Comparison of ENCODE assay signal across 8 cellular contexts in the genomic region with DNA sequence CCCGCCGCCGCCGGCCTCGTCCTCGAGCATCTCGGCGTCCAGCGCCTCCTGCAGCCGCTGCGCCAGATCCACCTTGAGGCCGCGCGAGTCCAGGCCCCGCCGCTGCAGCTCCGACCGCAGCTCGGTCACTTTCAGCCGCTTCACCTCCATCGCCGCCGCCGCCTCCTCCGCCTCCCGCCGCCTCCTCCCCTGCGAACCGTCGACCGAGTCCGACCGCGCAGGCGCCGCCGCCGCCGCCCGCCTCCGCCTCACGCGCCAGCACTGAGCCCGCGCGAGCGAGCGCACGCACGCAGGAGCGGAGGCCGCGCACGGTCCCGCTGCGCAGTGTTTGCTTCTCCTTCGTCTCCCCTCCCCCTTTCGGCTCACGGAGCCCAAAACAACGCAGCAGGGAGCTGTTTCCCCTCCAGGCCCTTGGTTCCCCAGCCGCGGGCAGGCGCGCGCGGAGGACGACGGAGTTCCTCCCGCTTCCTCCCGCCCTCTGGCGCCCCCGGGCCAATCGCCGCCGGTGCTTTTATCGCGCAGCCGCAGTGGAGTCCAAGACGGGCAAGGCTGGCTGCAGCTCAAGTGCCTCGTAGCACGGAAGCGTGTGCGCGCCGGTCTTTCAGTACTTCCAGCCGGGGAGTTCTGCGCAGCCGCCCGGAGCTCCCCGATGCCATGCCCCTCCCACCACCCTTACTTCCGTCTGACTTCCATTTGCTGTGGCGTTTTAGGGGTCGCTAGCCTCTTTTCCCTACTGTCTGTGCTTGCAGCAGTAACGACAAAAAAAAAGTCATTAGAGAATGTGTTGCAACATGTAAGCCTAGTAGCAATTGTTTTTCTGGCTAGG. TPM values are rescaled to one million over a fixed set of nuclear protein-coding genes. Genes with fewer than 3 reads are reported as not detected.
DNase-seq lines count a peak whose midpoint lies in the region; ATAC-seq and TF ChIP-seq lines count a peak whose summit lies in the region.

A gene (minus strand): TSS at position 451 of the 826 bp plus-strand sequence. CDS start 301 bp downstream, at position 150.

- no peaks in the 10 kb centered on the region for H3F3A ChIP-seq in PC-3 (ENCODE audit: low read length, unreplicated experiment)

- DNase-seq in DMS153 (lab: John Stamatoyannopoulos, UW) = peak; percentile 98
- peak; percentile 100 for DNase-seq in PC-3
- DNase-seq in activated T-cell treated with anti-CD3 and anti-CD28 coated beads for 48 hours (ENCODE audit: low read depth) = peak; percentile 99
- DNase-seq in epithelial cell of proximal tubule (ENCODE audit: low read depth) = peak; percentile 74
- DNase-seq in stimulated activated CD8-positive, alpha-beta memory T cell treated with anti-CD3 and anti-CD28 coated beads, Interleukin-7, amount 100 ng/mL, for 1 hour (ENCODE audit: low read depth in 2 of 2) = peak; percentile 93 to 96

- peaks cover 41% of the 10 kb centered on the region for H4K20me1 ChIP-seq in PC-3 (ENCODE audit: low read length)

- POLR2A ChIA-PET in PC-3 (lab: Charles Lee; ENCODE audit: unreplicated experiment) = interaction anchor here (0.5 to 2.8 kb wide), 11 partner anchors 27 to 1513 kb away, joined by 3 to 19 read pairs (median 5); a partner anchor contains a TSS

- H3K79me2 ChIP-seq in PC-3 (ENCODE audit: low read length) = peaks cover 80% of the 10 kb centered on the region

- peak within 1 kb of the TSS; percentile 97 for H2AFZ ChIP-seq in PC-3 (ENCODE audit: low read length)

- H3K9me2 ChIP-seq in PC-3 (replicated peaks; ENCODE audit: low read length) = no peaks in the 10 kb centered on the region

- H3K4me2 ChIP-seq in PC-3 (ENCODE audit: low read length) = peak within 1 kb of the TSS; percentile 88

- H3K27me3 ChIP-seq in PC-3 (ENCODE audit: low read length) = no peaks in the 10 kb centered on the region
- no peaks in the 10 kb centered on the region for H3K27me3 ChIP-seq in mucosa of stomach (ENCODE audit: control insufficient read depth, insufficient read depth, low read length)

- ATAC-seq in GM21576 (IDR thresholded peaks at IDR 0.05; ENCODE audit: unreplicated experiment) (peak; percentile 64), PC-3 (peak; percentile 82)

- no peak; the same call in 1 of the 2 replicates for TF ChIP-seq RAD21 in Ishikawa (IDR thresholded peaks at IDR 0.05; ENCODE audit: low read depth)

- CTCF ChIA-PET in PC-3 (lab: Charles Lee) = interaction anchor here (0.6 to 1.5 kb wide), 6 partner anchors 11 to 153 kb away, joined by 3 to 9 read pairs (median 4); a partner anchor contains a TSS

- intact Hi-C loops in PC-3 (cut with micrococcal nuclease) = loop anchor here (2.0 to 10.0 kb wide), 4 partner anchors 50 to 1458 kb away; a partner anchor contains a TSS

- peaks cover 9% of the 10 kb centered on the region for H3K4me1 ChIP-seq in PC-3 (ENCODE audit: insufficient read depth, low read length)
- peaks cover 16% of the 10 kb centered on the region for H3K4me1 ChIP-seq in mucosa of stomach (ENCODE audit: control insufficient read depth, insufficient read depth, low read length)

- H3K9ac ChIP-seq in PC-3 (ENCODE audit: low read length) (peak within 1 kb of the TSS; percentile 85), mucosa of stomach (ENCODE audit: low read length) (peak within 1 kb of the TSS; percentile 73)

- peaks cover 24% of the 10 kb centered on the region for H3K36me3 ChIP-seq in PC-3 (ENCODE audit: low read depth, low read length)
- H3K36me3 ChIP-seq in mucosa of stomach (ENCODE audit: control insufficient read depth, insufficient read depth, low read length) = peaks cover 14% of the 10 kb centered on the region

- H3K9me3 ChIP-seq in PC-3 (ENCODE audit: low read length) (no peaks in the 10 kb centered on the region), mucosa of stomach (ENCODE audit: control insufficient read depth, low read length) (no peaks in the 10 kb centered on the region)

- TF ChIP-seq EP300 in Ishikawa (IDR thresholded peaks at IDR 0.05; ENCODE audit: borderline replicate concordance) = peak; percentile 26; the same call in 1 of the 2 replicates

- H3K4me3 ChIP-seq in PC-3 (ENCODE audit: low read length) (peak within 1 kb of the TSS; percentile 91), epithelial cell of proximal tubule (ENCODE audit: low read depth, low read length) (peak within 1 kb of the TSS; percentile 90), mucosa of stomach (ENCODE audit: low read length) (peak within 1 kb of the TSS; percentile 98)

- no TSS peak for BruUV-seq in PC-3 (replicated peaks; lab: Mats Ljungman, UMichigan)

- TF ChIP-seq CTCF in PC-3 (conservative IDR thresholded peaks at IDR 0.05; ENCODE audit: low read depth, low read length) (no peak), epithelial cell of proximal tubule (conservative IDR thresholded peaks at IDR 0.05; ENCODE audit: low read depth, low read length) (peak; percentile 17)

- H3K27ac ChIP-seq in PC-3 (ENCODE audit: low read length) = peak within 1 kb of the TSS; percentile 90

TF ChIP-seq in Ishikawa, 13 proteins besides CTCF, POLR2A, EP300 and RAD21:
- peak; percentile 57; the same call in 1 of the 2 replicates for TF ChIP-seq TAF1 (IDR thresholded peaks at IDR 0.05; ENCODE audit: low read depth)
- peak; percentile 71 for TF ChIP-seq EGR1 (IDR thresholded peaks at IDR 0.05)
- TF ChIP-seq YY1 (IDR thresholded peaks at IDR 0.05; ENCODE audit: low read depth) = peak; percentile 62; the same call in 1 of the 2 replicates
- no peak for TF ChIP-seq FOXM1 (IDR thresholded peaks at IDR 0.05; ENCODE audit: borderline replicate concordance, low read depth)
- TF ChIP-seq, protein P1, sequence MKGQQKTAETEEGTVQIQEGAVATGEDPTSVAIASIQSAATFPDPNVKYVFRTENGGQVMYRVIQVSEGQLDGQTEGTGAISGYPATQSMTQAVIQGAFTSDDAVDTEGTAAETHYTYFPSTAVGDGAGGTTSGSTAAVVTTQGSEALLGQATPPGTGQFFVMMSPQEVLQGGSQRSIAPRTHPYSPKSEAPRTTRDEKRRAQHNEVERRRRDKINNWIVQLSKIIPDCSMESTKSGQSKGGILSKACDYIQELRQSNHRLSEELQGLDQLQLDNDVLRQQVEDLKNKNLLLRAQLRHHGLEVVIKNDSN (IDR thresholded peaks at IDR 0.05) = no peak
- TF ChIP-seq, protein P2, sequence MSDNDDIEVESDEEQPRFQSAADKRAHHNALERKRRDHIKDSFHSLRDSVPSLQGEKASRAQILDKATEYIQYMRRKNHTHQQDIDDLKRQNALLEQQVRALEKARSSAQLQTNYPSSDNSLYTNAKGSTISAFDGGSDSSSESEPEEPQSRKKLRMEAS (IDR thresholded peaks at IDR 0.05) = peak; percentile 95
- TF ChIP-seq ZBTB7A (IDR thresholded peaks at IDR 0.05; ENCODE audit: low read depth) = no peak
- TF ChIP-seq, protein P3, sequence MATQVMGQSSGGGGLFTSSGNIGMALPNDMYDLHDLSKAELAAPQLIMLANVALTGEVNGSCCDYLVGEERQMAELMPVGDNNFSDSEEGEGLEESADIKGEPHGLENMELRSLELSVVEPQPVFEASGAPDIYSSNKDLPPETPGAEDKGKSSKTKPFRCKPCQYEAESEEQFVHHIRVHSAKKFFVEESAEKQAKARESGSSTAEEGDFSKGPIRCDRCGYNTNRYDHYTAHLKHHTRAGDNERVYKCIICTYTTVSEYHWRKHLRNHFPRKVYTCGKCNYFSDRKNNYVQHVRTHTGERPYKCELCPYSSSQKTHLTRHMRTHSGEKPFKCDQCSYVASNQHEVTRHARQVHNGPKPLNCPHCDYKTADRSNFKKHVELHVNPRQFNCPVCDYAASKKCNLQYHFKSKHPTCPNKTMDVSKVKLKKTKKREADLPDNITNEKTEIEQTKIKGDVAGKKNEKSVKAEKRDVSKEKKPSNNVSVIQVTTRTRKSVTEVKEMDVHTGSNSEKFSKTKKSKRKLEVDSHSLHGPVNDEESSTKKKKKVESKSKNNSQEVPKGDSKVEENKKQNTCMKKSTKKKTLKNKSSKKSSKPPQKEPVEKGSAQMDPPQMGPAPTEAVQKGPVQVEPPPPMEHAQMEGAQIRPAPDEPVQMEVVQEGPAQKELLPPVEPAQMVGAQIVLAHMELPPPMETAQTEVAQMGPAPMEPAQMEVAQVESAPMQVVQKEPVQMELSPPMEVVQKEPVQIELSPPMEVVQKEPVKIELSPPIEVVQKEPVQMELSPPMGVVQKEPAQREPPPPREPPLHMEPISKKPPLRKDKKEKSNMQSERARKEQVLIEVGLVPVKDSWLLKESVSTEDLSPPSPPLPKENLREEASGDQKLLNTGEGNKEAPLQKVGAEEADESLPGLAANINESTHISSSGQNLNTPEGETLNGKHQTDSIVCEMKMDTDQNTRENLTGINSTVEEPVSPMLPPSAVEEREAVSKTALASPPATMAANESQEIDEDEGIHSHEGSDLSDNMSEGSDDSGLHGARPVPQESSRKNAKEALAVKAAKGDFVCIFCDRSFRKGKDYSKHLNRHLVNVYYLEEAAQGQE (IDR thresholded peaks at IDR 0.05; ENCODE audit: low read depth) = no peak
- TF ChIP-seq TEAD4 (IDR thresholded peaks at IDR 0.05) = no peak; the same call in 1 of the 2 replicates
- TF ChIP-seq TCF12 (IDR thresholded peaks at IDR 0.05; ENCODE audit: low read depth) = no peak; the same call in 1 of the 2 replicates
- no peak; the same call in 1 of the 2 replicates for TF ChIP-seq CREB1 (IDR thresholded peaks at IDR 0.05; ENCODE audit: low read depth)

RNA-seq across cellular contexts. Expression of the gene that starts here (rescaled TPM):
- total RNA-seq in PC-3 (2014; rRNA removed) = 15.5 and 25.4 TPM in 2 replicates
- 8.0 and 8.5 TPM in 2 replicates for total RNA-seq in epithelial cell of proximal tubule

Comparison
In these comparisons a context has a peak if more than half of its experiments do, and no peak if none do; other contexts are left out.
1. Peak in every context shown above with its lines: DNase-seq, ATAC-seq, H3K4me3 ChIP-seq and H3K27ac ChIP-seq.